9 cellular contexts compared by ENCODE assay signal in the genomic region with DNA sequence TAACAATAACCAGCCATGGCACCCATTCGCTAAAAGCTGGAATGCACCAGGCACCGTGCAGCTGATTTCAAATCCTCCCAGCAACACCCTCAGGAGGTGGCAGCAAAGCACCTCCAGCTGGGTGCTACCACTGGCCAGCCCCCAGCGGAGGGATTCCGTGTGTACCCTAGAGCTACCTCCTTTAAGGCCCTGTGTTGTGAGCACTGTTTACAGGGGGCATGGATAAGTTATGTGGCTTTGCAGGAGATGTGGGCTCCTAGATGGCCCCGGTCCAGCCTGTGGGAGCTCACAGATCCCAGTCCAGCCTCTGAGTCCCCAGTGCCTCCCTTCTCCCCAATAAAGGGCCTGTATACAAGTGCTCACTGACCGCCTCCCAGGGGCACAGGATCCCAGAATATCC. TPM values are rescaled to one million over a fixed set of nuclear protein-coding genes. Genes with fewer than 3 reads are reported as not detected.
A peak's percentile ranks its signal among the peaks of the same experiment; 100 is the strongest.
DNase-seq lines count a peak whose midpoint lies in the region; TF ChIP-seq lines count a peak whose summit lies in the region.
"Had no signal": no experiment of that assay in that cellular context is flagged by ENCODE, and none has a peak within 500 bp of the region (broad histone marks: within the 10 kb centered on the region; RNA-seq: fewer than 3 reads in every experiment).

No MANE protein-coding gene starts in this region.

- peaks cover 77% of the 10 kb centered on the region for H3K79me2 ChIP-seq in smooth muscle cell (ENCODE audit: low read depth)
- H3K79me2 ChIP-seq in mesendoderm (ENCODE audit: control insufficient read depth, insufficient read depth, low read length): peaks cover 2% of the 10 kb centered on the region

- WGBS in smooth muscle cell (ENCODE audit: low lambda C conversion rate): 96% methylated on average over 6 of the region's 6 CpGs
- WGBS in mesendoderm (ENCODE audit: extremely low coverage, insufficient coverage, low lambda C conversion rate): no CpG with 5 or more reads among the region's 6 CpGs

- H2BK15ac ChIP-seq in mesendoderm (replicated peaks; ENCODE audit: low read depth): no peak overlapping the region

- no peaks in the 10 kb centered on the region; the same call in 1 of the 2 replicates for H3K9me3 Mint-ChIP-seq in HFFc6
- H3K9me3 Mint-ChIP-seq: brain had no signal

- TF ChIP-seq CTCF in GM12872 (IDR thresholded peaks at IDR 0.05; ENCODE audit: insufficient read depth, low read depth, low read length) (peak; percentile 53), HFFc6 (IDR thresholded peaks at IDR 0.05) (no peak; the same call in 1 of the 2 replicates), fibroblast of pulmonary artery (IDR thresholded peaks at IDR 0.05; ENCODE audit: low read length, missing control alignments) (no peak), smooth muscle cell (IDR thresholded peaks at IDR 0.05; ENCODE audit: borderline replicate concordance, insufficient read depth, poor library complexity, severe bottlenecking) (no peak)

- no peak overlapping the region for H3K4ac ChIP-seq in mesendoderm (ENCODE audit: low read depth, low read length)

- H3F3A ChIP-seq in smooth muscle cell (ENCODE audit: low read depth): no peaks in the 10 kb centered on the region

- H4K20me1 ChIP-seq in smooth muscle cell (ENCODE audit: low read depth): peaks cover 96% of the 10 kb centered on the region

- H3K27me3 ChIP-seq in smooth muscle cell (ENCODE audit: low read depth): no peaks in the 10 kb centered on the region
- no peaks in the 10 kb centered on the region for H3K27me3 ChIP-seq in mesendoderm (ENCODE audit: insufficient read depth, low read length, poor library complexity)

- H3K23ac ChIP-seq in mesendoderm (ENCODE audit: low read length): no peak overlapping the region

- peak overlapping the region; percentile 76 for H3K4me3 Mint-ChIP-seq in HFFc6
- H3K4me3 Mint-ChIP-seq: brain had no signal

- H3K27ac ChIP-seq in smooth muscle cell (ENCODE audit: low read depth) (peak overlapping the region; percentile 29), mesendoderm (ENCODE audit: low read depth, low read length) (no peak overlapping the region)

- no peaks in the 10 kb centered on the region for H3K36me3 ChIP-seq in smooth muscle cell (ENCODE audit: low read depth)
- peaks cover 4% of the 10 kb centered on the region for H3K36me3 ChIP-seq in mesendoderm (ENCODE audit: control insufficient read depth, insufficient read depth, low read length)

- no peak overlapping the region for H3K56ac ChIP-seq in mesendoderm (ENCODE audit: low read length)

- peaks cover 6% of the 10 kb centered on the region for H3K79me1 ChIP-seq in mesendoderm (ENCODE audit: low read length)

- H3K4me3 ChIP-seq in fibroblast of pulmonary artery (replicated peaks; ENCODE audit: low read depth, low read length): peak overlapping the region; percentile 19
- H3K4me3 ChIP-seq in smooth muscle cell: no peak overlapping the region
- no peak overlapping the region for H3K4me3 ChIP-seq in mesendoderm (ENCODE audit: low read length)

- no peak overlapping the region for H2BK120ac ChIP-seq in mesendoderm (ENCODE audit: low read depth, low read length)

- H2AFZ ChIP-seq in smooth muscle cell (ENCODE audit: low read depth): no peak overlapping the region

- no peak overlapping the region for H2BK5ac ChIP-seq in mesendoderm (ENCODE audit: low read length)

- H3K4me1 Mint-ChIP-seq in HFFc6 (ENCODE audit: low read depth): peaks cover 13% of the 10 kb centered on the region

- H3K4me2 ChIP-seq in smooth muscle cell (peak overlapping the region; percentile 51), mesendoderm (ENCODE audit: low read length) (no peak overlapping the region)

- H3K27ac Mint-ChIP-seq in HFFc6: peak overlapping the region; percentile 94

- no peak for DNase-seq in HFFc6
- DNase-seq in NCI-H510A treated with DMSO at 0.1 percent for 48 hours (lab: John Stamatoyannopoulos, UW): peak; percentile 36
- DNase-seq in activated T-cell treated with anti-CD3 and anti-CD28 coated beads for 24 hours (ENCODE audit: low read depth): peak; percentile 36
- DNase-seq in fibroblast of pulmonary artery (ENCODE audit: low read depth): no peak
- DNase-seq in smooth muscle cell (lab: John Stamatoyannopoulos, UW; ENCODE audit: unreplicated experiment): no peak
- no peak for DNase-seq in mesendoderm
- DNase-seq in HCEC 1CT: no peak

- H3K27me3 Mint-ChIP-seq in HFFc6 (ENCODE audit: insufficient read depth): peaks cover 2% of the 10 kb centered on the region; the same call in 1 of the 2 replicates

- H3K4me1 ChIP-seq in smooth muscle cell (ENCODE audit: low read depth) (no peaks in the 10 kb centered on the region), mesendoderm (ENCODE audit: control insufficient read depth, low read depth, low read length) (no peaks in the 10 kb centered on the region)

- no peaks in the 10 kb centered on the region for H3K9me3 ChIP-seq in smooth muscle cell (replicated peaks; ENCODE audit: low read depth)

- H2AK5ac ChIP-seq in mesendoderm (ENCODE audit: low read length): no peak overlapping the region

- H3K18ac ChIP-seq in mesendoderm (ENCODE audit: low read length): no peak overlapping the region

- H4K8ac ChIP-seq in mesendoderm (ENCODE audit: low read depth, low read length): no peak overlapping the region

- H3K9ac ChIP-seq in smooth muscle cell (ENCODE audit: low read depth) (peak overlapping the region; percentile 0), mesendoderm (ENCODE audit: low read length) (no peak overlapping the region)

- H3K36me3 Mint-ChIP-seq in HFFc6 (ENCODE audit: low read depth): peaks cover 21% of the 10 kb centered on the region

- H4K5ac ChIP-seq in mesendoderm (ENCODE audit: low read length): no peak overlapping the region

RNA-seq across cellular contexts. Expression of gene TNRC18, which starts 27.1 kb away (rescaled TPM):
- total RNA-seq in HFFc6 (2021; fragmentation: NEBNext Ultra II Directional; extraction: Animal tissue kit (Norgen Biotek cat#: 25700)): 10 to 100 TPM; 70.6 to 87.1 (median 79.9) TPM
- total RNA-seq in smooth muscle cell: 16.9 and 40.3 TPM in 2 replicates
- polyA plus RNA-seq in smooth muscle cell: 6.4 and 11.7 TPM in 2 replicates
- 23.2 TPM for polyA plus RNA-seq in mesendoderm (2013, experiment 1 of 2)
- polyA plus RNA-seq in mesendoderm (2013, experiment 2 of 2): 22.9 TPM

Comparison
In these comparisons a context has a peak if more than half of its experiments do, and no peak if none do; other contexts are left out.
1. DNase-seq: peak in NCI-H510A treated with DMSO at 0.1 percent for 48 hours (single experiment) and activated T-cell treated with anti-CD3 and anti-CD28 coated beads for 24 hours (single experiment); none in HFFc6 (single experiment), fibroblast of pulmonary artery (single experiment), smooth muscle cell (single experiment), mesendoderm (single experiment) and HCEC 1CT (single experiment).